In the genomic region with DNA sequence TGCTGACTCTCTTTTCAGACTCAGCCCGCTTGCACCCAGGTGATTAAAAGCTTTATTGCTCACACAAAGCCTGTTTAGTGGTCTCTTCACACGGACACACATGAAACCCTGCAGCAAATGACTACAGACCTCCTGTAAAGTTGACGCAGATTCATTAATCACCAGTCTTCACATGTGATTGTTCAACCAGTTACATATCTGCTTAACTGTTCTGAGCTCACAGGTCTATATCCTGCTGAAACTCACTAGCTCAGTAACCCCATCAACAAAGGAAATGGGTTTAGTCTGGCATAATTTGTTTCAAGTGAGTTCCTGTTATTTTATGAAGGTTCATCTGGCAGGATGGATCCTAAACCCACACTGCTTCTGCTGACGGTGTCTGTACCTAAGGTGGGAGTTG, we compare ENCODE assay signal across 18 cellular contexts.
DNase-seq lines count a peak whose midpoint lies in the region; ATAC-seq and TF ChIP-seq lines count a peak whose summit lies in the region.
"Had no signal": no experiment of that assay in that cellular context is flagged by ENCODE, and none has a peak within 500 bp of the region (broad histone marks: within the 10 kb centered on the region; RNA-seq: fewer than 3 reads in every experiment).

No MANE protein-coding gene starts in this region.

- H3K4me3 ChIP-seq in body of pancreas, result no peak overlapping the region
- H3K4me3 ChIP-seq: BLaER1 treated with 17β-estradiol and CSF1 and Interleukin-3, amounts not matched to agents 10 nM and 100 nM; HAP-1; MG63; Peyer's patch had no signal

- no peaks in the 10 kb centered on the region for H3K9me3 ChIP-seq in body of pancreas
- H3K9me3 ChIP-seq: BLaER1 treated with 17β-estradiol and CSF1 and Interleukin-3, amounts not matched to agents 10 nM and 100 nM; HAP-1; MG63; Peyer's patch had no signal

- POLR2A ChIA-PET in activated CD4-positive, alpha-beta T cell treated with anti-CD3 and anti-CD28 coated beads for 36 hours (lab: Charles Lee), result no interaction called here

- no peak overlapping the region for H3K27ac Mint-ChIP-seq in activated CD4-positive, alpha-beta T cell treated with anti-CD3 and anti-CD28 coated beads for 36 hours
- H3K27ac Mint-ChIP-seq in endothelial cell (ENCODE audit: unreplicated experiment) (peak overlapping the region; percentile 78), type B pancreatic cell (no peak overlapping the region)

- CTCF ChIA-PET in activated CD4-positive, alpha-beta T cell treated with anti-CD3 and anti-CD28 coated beads for 36 hours (lab: Charles Lee), result interaction anchor here (0.8 kb wide), 1 partner anchor 484 kb away, joined by 3 read pairs; no protein-coding TSS in a partner anchor

- no peaks in the 10 kb centered on the region for H3K9me3 Mint-ChIP-seq in activated CD4-positive, alpha-beta T cell treated with anti-CD3 and anti-CD28 coated beads for 36 hours (ENCODE audit: low read depth)
- H3K9me3 Mint-ChIP-seq in endothelial cell (ENCODE audit: unreplicated experiment), result no peaks in the 10 kb centered on the region
- peaks cover 12% of the 10 kb centered on the region for H3K9me3 Mint-ChIP-seq in type B pancreatic cell

- H3K4me1 ChIP-seq in body of pancreas, result no peaks in the 10 kb centered on the region
- H3K4me1 ChIP-seq: BLaER1 treated with 17β-estradiol and CSF1 and Interleukin-3, amounts not matched to agents 10 nM and 100 nM; Peyer's patch had no signal

- intact Hi-C loops in activated CD4-positive, alpha-beta T cell treated with anti-CD3 and anti-CD28 coated beads for 36 hours (cut with DNase I, micrococcal nuclease), result no loop called here
- intact Hi-C loops in body of pancreas (cut with DNase I), result no loop called here

- peak; percentile 58 for ATAC-seq in activated CD4-positive, alpha-beta T cell treated with anti-CD3 and anti-CD28 coated beads for 36 hours
- no peak for ATAC-seq in body of pancreas
- no peak for ATAC-seq in HG02938 (IDR thresholded peaks at IDR 0.05; ENCODE audit: unreplicated experiment)
- no peak for ATAC-seq in HG02571 (IDR thresholded peaks at IDR 0.05; ENCODE audit: unreplicated experiment)

- peaks cover 11% of the 10 kb centered on the region for H3K27me3 Mint-ChIP-seq in activated CD4-positive, alpha-beta T cell treated with anti-CD3 and anti-CD28 coated beads for 36 hours
- H3K27me3 Mint-ChIP-seq in endothelial cell (ENCODE audit: unreplicated experiment) (peaks cover 2% of the 10 kb centered on the region), type B pancreatic cell (no peaks in the 10 kb centered on the region)

- H3K27me3 ChIP-seq in body of pancreas, result no peaks in the 10 kb centered on the region
- H3K27me3 ChIP-seq: BLaER1 treated with 17β-estradiol and CSF1 and Interleukin-3, amounts not matched to agents 10 nM and 100 nM; MG63; Peyer's patch had no signal

- peaks cover 4% of the 10 kb centered on the region for H3K4me1 Mint-ChIP-seq in activated CD4-positive, alpha-beta T cell treated with anti-CD3 and anti-CD28 coated beads for 36 hours
- H3K4me1 Mint-ChIP-seq in endothelial cell (ENCODE audit: unreplicated experiment), result peaks cover 19% of the 10 kb centered on the region
- H3K4me1 Mint-ChIP-seq in type B pancreatic cell (ENCODE audit: unreplicated experiment), result peaks cover 24% of the 10 kb centered on the region

- H3K36me3 Mint-ChIP-seq in activated CD4-positive, alpha-beta T cell treated with anti-CD3 and anti-CD28 coated beads for 36 hours (ENCODE audit: low read depth), result no peaks in the 10 kb centered on the region
- H3K36me3 Mint-ChIP-seq in endothelial cell (ENCODE audit: low read depth, unreplicated experiment) (no peaks in the 10 kb centered on the region), type B pancreatic cell (no peaks in the 10 kb centered on the region)

- WGBS in body of pancreas, 2 donors, result 43 to 56% methylated on average over 4 of the region's 4 CpGs

- no peaks in the 10 kb centered on the region for H3K36me3 ChIP-seq in body of pancreas (replicated peaks in 1 of 2; ENCODE audit: insufficient read depth in 1 of 2, low read depth in 2 of 2)
- H3K36me3 ChIP-seq: BLaER1 treated with 17β-estradiol and CSF1 and Interleukin-3, amounts not matched to agents 10 nM and 100 nM; HAP-1; MG63; Peyer's patch had no signal

- no peak for DNase-seq in activated CD4-positive, alpha-beta T cell treated with anti-CD3 and anti-CD28 coated beads for 36 hours
- no peak for DNase-seq in activated CD4-positive, alpha-beta T cell treated with anti-CD3 and anti-CD28 coated beads, Interleukin-2, amount 50 U/mL, for 48 hours
- peak; percentile 6 for DNase-seq in M059J (ENCODE audit: low read depth)
- no peak for DNase-seq in endothelial cell (ENCODE audit: low spot score)
- DNase-seq in type B pancreatic cell (ENCODE audit: extremely low spot score, unreplicated experiment), result no peak
- DNase-seq in body of pancreas, result no peak
- DNase-seq: MG63, NCI-H1105 treated with DMSO at 0.1 percent for 48 hours, NCI-H187 treated with DMSO at 0.1 percent for 48 hours, NCI-H446 treated with DMSO at 0.1 percent for 48 hours, NCI-H82, Peyer's patch, SHP77 treated with DMSO at 0.1 percent for 48 hours had no signal

- TF ChIP-seq POLR2A in body of pancreas (IDR thresholded peaks at IDR 0.05), result no peak

- TF ChIP-seq CTCF in endothelial cell (IDR thresholded peaks at IDR 0.05; ENCODE audit: unreplicated experiment), result no peak
- TF ChIP-seq CTCF in type B pancreatic cell (conservative IDR thresholded peaks at IDR 0.05), result no peak
- TF ChIP-seq CTCF in body of pancreas (IDR thresholded peaks at IDR 0.05), result no peak

- no peak overlapping the region for H3K4me3 Mint-ChIP-seq in activated CD4-positive, alpha-beta T cell treated with anti-CD3 and anti-CD28 coated beads for 36 hours
- H3K4me3 Mint-ChIP-seq in endothelial cell (ENCODE audit: unreplicated experiment) (peak overlapping the region; percentile 37), type B pancreatic cell (peak overlapping the region; percentile 24)

- H3K27ac ChIP-seq in body of pancreas, result no peak overlapping the region
- H3K27ac ChIP-seq: 22Rv1; BLaER1 treated with 17β-estradiol and CSF1 and Interleukin-3, amounts not matched to agents 10 nM and 100 nM; Peyer's patch had no signal
